8 cellular contexts compared by ENCODE assay signal in the genomic region with DNA sequence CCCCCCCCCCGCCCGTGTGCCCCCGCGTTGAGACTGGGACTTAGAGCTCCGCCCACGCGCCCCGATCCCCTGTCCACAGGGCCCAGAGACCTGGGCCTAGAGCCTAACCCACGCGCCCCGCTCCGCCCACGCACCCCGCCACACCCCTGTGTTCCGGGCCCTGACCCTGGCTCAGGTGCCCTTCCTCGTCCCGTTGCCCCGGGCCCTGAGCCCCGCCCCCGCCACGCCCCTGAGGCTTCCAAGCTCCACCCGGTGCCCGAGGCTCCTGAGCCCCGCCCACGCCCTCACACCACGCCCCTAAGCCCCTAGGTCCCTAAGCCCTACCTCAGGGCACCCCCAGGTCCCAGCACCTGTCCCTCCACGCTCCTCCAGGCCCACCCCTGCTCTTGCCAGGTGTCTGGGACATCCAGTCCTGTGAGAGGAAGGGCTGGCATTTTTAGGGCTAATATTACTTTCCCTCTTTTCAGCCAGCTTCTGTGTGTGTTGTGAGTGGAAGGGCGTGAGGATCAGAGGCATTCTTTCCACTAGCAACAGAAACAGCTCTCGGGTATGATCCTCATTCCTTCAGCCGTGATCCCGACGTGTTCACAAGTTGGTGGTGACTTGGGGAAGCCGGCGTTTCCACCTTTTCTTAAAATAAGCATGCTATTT. TPM values are rescaled to one million over a fixed set of nuclear protein-coding genes. Genes with fewer than 3 reads are reported as not detected.
A peak's percentile ranks its signal among the peaks of the same experiment; 100 is the strongest.
DNase-seq lines count a peak whose midpoint lies in the region; ATAC-seq and TF ChIP-seq lines count a peak whose summit lies in the region.

No MANE protein-coding gene starts in this region.

- H3K4me3 ChIP-seq in PC-3 (ENCODE audit: low read length) (peak overlapping the region; percentile 56), foreskin fibroblast (ENCODE audit: low read depth in 1 of 2, low read length in 2 of 2) (peak overlapping the region; percentile 35 to 49), thyroid gland (replicated peaks in 1 of 3) (peak overlapping the region in 1 of 3 donors; percentile 48)

- H3K79me2 ChIP-seq in PC-3 (ENCODE audit: low read length) = peaks cover 39% of the 10 kb centered on the region

- H3K27me3 ChIP-seq in PC-3 (ENCODE audit: low read length) (no peaks in the 10 kb centered on the region), thyroid gland (no peaks in the 10 kb centered on the region)

- peak overlapping the region; percentile 69 for H3K4me2 ChIP-seq in PC-3 (ENCODE audit: low read length)

- H3K9ac ChIP-seq in PC-3 (ENCODE audit: low read length) = 0 out of 2 replicates have a peak overlapping the region, but pooled peaks have one; percentile 29

- H3K9me3 ChIP-seq in PC-3 (ENCODE audit: low read length) (no peaks in the 10 kb centered on the region), thyroid gland (no peaks in the 10 kb centered on the region)

- H3K9me2 ChIP-seq in PC-3 (replicated peaks; ENCODE audit: low read length) = no peaks in the 10 kb centered on the region

- no TSS peak for BruUV-seq in PC-3 (replicated peaks; lab: Mats Ljungman, UMichigan)

- POLR2A ChIA-PET in PC-3 (lab: Charles Lee; ENCODE audit: unreplicated experiment) = interaction anchor here (0.7 kb wide), 1 partner anchor 1947 kb away, joined by 28 read pairs; no protein-coding TSS in a partner anchor

- peak; percentile 42 for TF ChIP-seq POLR2A in GM19193 (IDR thresholded peaks at IDR 0.05; ENCODE audit: extremely low read depth, insufficient read depth, insufficient read length)
- TF ChIP-seq POLR2A in thyroid gland (IDR thresholded peaks at IDR 0.05) = no peak

- 11 to 22% methylated on average over 14 to 24 of the region's 34 CpGs for WGBS in thyroid gland, 2 donors

- H3F3A ChIP-seq in PC-3 (ENCODE audit: low read length, unreplicated experiment) = no peaks in the 10 kb centered on the region

- H3K4me1 ChIP-seq in PC-3 (ENCODE audit: insufficient read depth, low read length) = peaks cover 13% of the 10 kb centered on the region
- H3K4me1 ChIP-seq in thyroid gland = peaks cover 22 to 24% of the 10 kb centered on the region in 2 donors

- peak; percentile 86 for DNase-seq in AG20443 (ENCODE audit: low spot score)
- peak; percentile 81 for DNase-seq in PC-3
- DNase-seq in activated T-helper 1 cell treated with Interleukin-2 at 50 U/mL for 16 hours (ENCODE audit: low read depth) = peak; percentile 81
- peak in 1 of 2 donors; percentile 79 for DNase-seq in foreskin fibroblast
- peak; percentile 79 for DNase-seq in omental fat pad (ENCODE audit: low spot score)
- DNase-seq in thyroid gland = peak; percentile 93

- CTCF ChIA-PET in PC-3 (lab: Charles Lee) = interaction anchor here (0.6 to 0.7 kb wide), 3 partner anchors 17 to 389 kb away, joined by 3 to 4 read pairs (median 4); no protein-coding TSS in a partner anchor

- H2AFZ ChIP-seq in PC-3 (ENCODE audit: low read length) = peak overlapping the region; percentile 67

- H3K36me3 ChIP-seq in PC-3 (ENCODE audit: low read depth, low read length) = no peaks in the 10 kb centered on the region
- no peaks in the 10 kb centered on the region for H3K36me3 ChIP-seq in thyroid gland

- intact Hi-C loops in PC-3 (cut with micrococcal nuclease) = loop anchor here (10.0 kb wide), 1 partner anchor 345 kb away; no protein-coding TSS in a partner anchor
- intact Hi-C loops in thyroid gland (cut with DNase I) = no loop called here

- no peak overlapping the region for H3K27ac ChIP-seq in PC-3 (ENCODE audit: low read length)
- H3K27ac ChIP-seq in thyroid gland = peak overlapping the region; percentile 82 to 87 (median 85)

- ATAC-seq in HG03342 (IDR thresholded peaks at IDR 0.05; ENCODE audit: unreplicated experiment) = peak; percentile 62
- peak; percentile 55 for ATAC-seq in PC-3
- ATAC-seq in omental fat pad (ENCODE audit: low FRiP score) = peak; percentile 82

- H4K20me1 ChIP-seq in PC-3 (ENCODE audit: low read length) = peaks cover 18% of the 10 kb centered on the region

- TF ChIP-seq CTCF in PC-3 (conservative IDR thresholded peaks at IDR 0.05; ENCODE audit: low read depth, low read length) (no peak), foreskin fibroblast (IDR thresholded peaks at IDR 0.05; ENCODE audit: low read depth, low read length) (no peak), omental fat pad (IDR thresholded peaks at IDR 0.05) (no peak), thyroid gland (IDR thresholded peaks at IDR 0.05) (no peak)

RNA-seq across cellular contexts. Expression of gene GPR157, which starts 0.6 kb away (rescaled TPM):
- 7.3 and 7.9 TPM in 2 replicates for total RNA-seq in PC-3 (2014; rRNA removed)
- 1 to 10 TPM; 1.6 to 8.8 (median 6.9) TPM for total RNA-seq in omental fat pad
- total RNA-seq in thyroid gland = 10 to 100 TPM in 1 of 4 donors, 1 to 10 TPM in 3; 5.6 to 10.4 (median 7.3) TPM
